1 cellular context compared by ENCODE assay signal in the genomic region with DNA sequence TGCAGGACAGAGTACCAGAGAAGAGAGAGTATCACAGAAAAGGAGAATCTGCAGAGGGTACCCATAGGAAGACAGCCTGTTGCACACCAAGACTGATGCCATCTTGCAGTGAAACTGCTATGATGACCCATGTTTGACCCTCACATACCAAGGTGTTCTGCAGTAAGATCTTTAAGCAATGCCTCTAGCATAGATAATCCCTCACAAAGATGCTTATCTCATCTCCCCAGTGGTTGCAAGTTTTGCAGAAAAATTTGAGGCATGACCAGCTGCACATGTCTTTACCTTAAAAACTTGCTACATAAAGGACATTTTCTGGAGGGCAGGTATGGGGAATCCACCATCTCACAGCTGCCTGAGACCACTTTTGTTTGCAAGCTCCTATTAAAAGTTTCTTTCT.
TF ChIP-seq lines count a peak whose summit lies in the region.

No MANE protein-coding gene starts in this region.

TF ChIP-seq in SK-N-SH treated with all-trans-retinoic acid at 6 μM for 48 hours, 23 proteins besides CTCF, POLR2A, EP300 and RAD21 (continued from another document):
- TF ChIP-seq CSRNP3 (CRISPR knock-in tag; IDR thresholded peaks at IDR 0.05) (no peak), ZC3H10 (CRISPR knock-in tag; IDR thresholded peaks at IDR 0.05) (no peak)
TF ChIP-seq in SK-N-SH treated with all-trans-retinoic acid at 6 μM for 48 hours: peak in this region for 0.
